Comparison of ENCODE assay signal across 8 cellular contexts in the genomic region with DNA sequence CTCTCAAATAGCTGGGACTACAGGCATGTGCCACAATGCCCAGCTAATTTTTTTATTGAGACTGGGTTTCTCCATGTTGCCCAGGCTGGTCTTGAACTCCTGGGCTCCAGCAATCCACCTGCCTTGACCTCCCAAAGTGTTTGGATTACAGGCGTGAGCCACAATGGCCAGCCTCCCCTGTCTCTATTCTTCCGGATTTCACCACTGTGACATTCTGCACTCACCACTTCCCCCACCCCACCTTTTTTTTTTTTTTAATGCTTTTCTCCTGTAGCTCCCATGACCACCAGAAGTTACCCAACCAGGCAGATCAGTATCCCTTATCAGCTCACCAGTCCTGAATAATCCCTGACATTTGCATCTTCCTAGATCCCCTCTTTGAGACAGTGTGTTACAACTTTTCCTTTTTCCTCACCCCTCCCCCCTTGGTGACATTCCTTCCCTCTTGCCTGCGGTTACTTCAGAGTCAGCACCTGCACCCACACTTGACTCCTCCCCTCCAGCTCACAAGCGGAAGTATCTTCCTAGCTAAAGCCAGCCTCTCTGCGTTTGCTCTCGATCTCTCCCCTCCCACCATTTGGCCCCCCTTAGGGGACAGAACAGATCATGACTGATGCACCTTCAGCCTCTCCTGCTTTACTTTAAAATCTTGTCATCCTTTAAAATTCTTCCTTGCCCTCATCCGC. TPM values are rescaled to one million over a fixed set of nuclear protein-coding genes. Genes with fewer than 3 reads are reported as not detected.
DNase-seq lines count a peak whose midpoint lies in the region; ATAC-seq and TF ChIP-seq lines count a peak whose summit lies in the region.

No MANE protein-coding gene starts in this region.

- H3F3A ChIP-seq in PC-3 (ENCODE audit: low read length, unreplicated experiment) = peaks cover 6% of the 10 kb centered on the region

- H3K9ac ChIP-seq in PC-3 (ENCODE audit: low read length) = peak overlapping the region; percentile 42

- H3K36me3 ChIP-seq in PC-3 (ENCODE audit: low read depth, low read length) = no peaks in the 10 kb centered on the region
- H3K36me3 ChIP-seq in left ventricle myocardium inferior = no peaks in the 10 kb centered on the region
- H3K36me3 ChIP-seq in spleen = no peaks in the 10 kb centered on the region

- 11 to 17% (median 14%) methylated on average over 7 of the region's 7 CpGs for WGBS in spleen, 5 donors

- intact Hi-C loops in PC-3 (cut with micrococcal nuclease) (no loop called here), left ventricle myocardium inferior (cut with micrococcal nuclease) (no loop called here), spleen (cut with DNase I; ENCODE audit: low total_unique reads) (no loop called here)

- H4K20me1 ChIP-seq in PC-3 (ENCODE audit: low read length) = no peaks in the 10 kb centered on the region

- no peaks in the 10 kb centered on the region for H3K9me2 ChIP-seq in PC-3 (replicated peaks; ENCODE audit: low read length)

- H3K27me3 ChIP-seq in PC-3 (ENCODE audit: low read length) (no peaks in the 10 kb centered on the region), left ventricle myocardium inferior (ENCODE audit: low read depth) (no peaks in the 10 kb centered on the region), spleen (replicated peaks in 1 of 7) (no peaks in the 10 kb centered on the region)

- H3K4me2 ChIP-seq in PC-3 (ENCODE audit: low read length) = peak overlapping the region; percentile 79

- H3K4me1 ChIP-seq in PC-3 (ENCODE audit: insufficient read depth, low read length) (peaks cover 24% of the 10 kb centered on the region), left ventricle myocardium inferior (no peaks in the 10 kb centered on the region), spleen (peaks cover 9 to 56% (median 37%) of the 10 kb centered on the region in 6 donors)

- peak; percentile 85 for DNase-seq in CD1c-positive myeloid dendritic cell (ENCODE audit: extremely low spot score)
- peak; percentile 88 for DNase-seq in PC-3
- DNase-seq in activated T-helper 1 cell treated with Interleukin-2 at 50 U/mL for 16 hours (ENCODE audit: low read depth) = peak; percentile 50
- DNase-seq in left ventricle myocardium inferior = peak; percentile 25
- DNase-seq in spleen = peak; percentile 90
- no peak for DNase-seq in AG20443 (ENCODE audit: low spot score)

- TF ChIP-seq POLR2A in spleen (IDR thresholded peaks at IDR 0.05) = no peak

- CTCF ChIA-PET in PC-3 (lab: Charles Lee) = no interaction called here

- H2AFZ ChIP-seq in PC-3 (ENCODE audit: low read length) = peak overlapping the region; percentile 63

- peak overlapping the region; percentile 55; the same call in 1 of the 2 replicates for H3K4me3 ChIP-seq in PC-3 (ENCODE audit: low read length)
- no peak overlapping the region for H3K4me3 ChIP-seq in left ventricle myocardium inferior
- H3K4me3 ChIP-seq in spleen = peak overlapping the region in 5 of 8 donors; percentile 3 to 62 (median 11)

- H3K9me3 ChIP-seq in PC-3 (ENCODE audit: low read length) (no peaks in the 10 kb centered on the region), left ventricle myocardium inferior (replicated peaks) (no peaks in the 10 kb centered on the region), spleen (no peaks in the 10 kb centered on the region)

- POLR2A ChIA-PET in PC-3 (lab: Charles Lee; ENCODE audit: unreplicated experiment) = interaction anchor here (0.5 to 0.9 kb wide), 3 partner anchors 12 to 81 kb away, joined by 3 to 11 read pairs (median 7); a partner anchor contains a TSS

- TF ChIP-seq CTCF in PC-3 (conservative IDR thresholded peaks at IDR 0.05; ENCODE audit: low read depth, low read length) (no peak), left ventricle myocardium inferior (IDR thresholded peaks at IDR 0.05; ENCODE audit: borderline replicate concordance) (no peak), spleen (IDR thresholded peaks at IDR 0.05 in 8 of 11, conservative IDR thresholded peaks at IDR 0.05 in 3 of 11) (no peak)

- BruUV-seq in PC-3 (replicated peaks; lab: Mats Ljungman, UMichigan) = no TSS peak

- ATAC-seq in GM19351 (IDR thresholded peaks at IDR 0.05; ENCODE audit: unreplicated experiment) (peak; percentile 65), HG03354 (IDR thresholded peaks at IDR 0.05; ENCODE audit: poor library complexity, severe bottlenecking, unreplicated experiment) (peak; percentile 67), PC-3 (peak; percentile 84)

- peak overlapping the region; percentile 91 for H3K27ac ChIP-seq in PC-3 (ENCODE audit: low read length)
- no peak overlapping the region for H3K27ac ChIP-seq in left ventricle myocardium inferior (replicated peaks)
- peak overlapping the region; percentile 58 to 92 (median 84) for H3K27ac ChIP-seq in spleen

- H3K79me2 ChIP-seq in PC-3 (ENCODE audit: low read length) = no peaks in the 10 kb centered on the region

RNA-seq across cellular contexts. Expression of a gene that starts 13.5 kb away (rescaled TPM):
- total RNA-seq in PC-3 (2014; rRNA removed) (12.3 and 13.0 TPM in 2 replicates), left ventricle myocardium inferior (19.0 TPM), spleen (10 to 100 TPM; 29.4 to 36.2 (median 33.6) TPM)
- 10 to 100 TPM in 1 of 3 donors, 1 to 10 TPM in 2; 5.2 to 10.9 (median 5.3) TPM for polyA plus RNA-seq in spleen

RNA-seq across cellular contexts. Expression of a gene that starts 19.0 kb away (rescaled TPM):
- total RNA-seq in PC-3 (2014; rRNA removed) (120 and 140 TPM in 2 replicates), left ventricle myocardium inferior (80.0 TPM), spleen (100 to 1,000 TPM in 3 of 7 donors, 10 to 100 TPM in 4; 89.8 to 139 (median 96.9) TPM)
- 100 to 1,000 TPM in 2 of 3 donors, 10 to 100 TPM in 1; 86.5 to 114 (median 101) TPM for polyA plus RNA-seq in spleen
